In genomic region chr12:104571328-104571727, GRCh38 we compare ENCODE assay signal across 17 cellular contexts.
DNase-seq lines count a peak whose midpoint lies in the region; ATAC-seq and TF ChIP-seq lines count a peak whose summit lies in the region.
"Had no signal": no experiment of that assay in that cellular context is flagged by ENCODE, and none has a peak within 500 bp of the region (broad histone marks: within the 10 kb centered on the region; RNA-seq: fewer than 3 reads in every experiment).

No MANE protein-coding gene starts in this region.

- H3K9me3 ChIP-seq in Peyer's patch = no peaks in the 10 kb centered on the region

- H3K4me3 ChIP-seq in Peyer's patch = no peak overlapping the region
- H3K4me3 ChIP-seq: lung, SK-N-MC, tibial artery had no signal

- peaks cover 0 to 14% (median 1%) of the 10 kb centered on the region in 4 donors for H3K4me1 ChIP-seq in Peyer's patch

- no peak for TF ChIP-seq POLR2A in Peyer's patch (IDR thresholded peaks at IDR 0.05)

- ATAC-seq in HG02981 (IDR thresholded peaks at IDR 0.05; ENCODE audit: unreplicated experiment) (peak; percentile 40), GM19351 (IDR thresholded peaks at IDR 0.05; ENCODE audit: unreplicated experiment) (no peak)
- ATAC-seq in stimulated activated memory B cell treated with anti-CD40 and anti-IgM and Interleukin-4, amounts not matched to agents 10 μg/mL and 1 μg/mL and 100 μg/mL, for 72 hours = peak; percentile 83

- H3K27me3 ChIP-seq in Peyer's patch = no peaks in the 10 kb centered on the region
- H3K27me3 ChIP-seq: tibial artery had no signal

- peaks cover 2% of the 10 kb centered on the region for H3K9me3 Mint-ChIP-seq in T-helper 1 cell treated with Interleukin-12 subunit alpha and Interleukin-12 subunit beta and Interleukin-4 antibody, amounts not matched to agents 30 μg/mL and 1 μg/mL, for 36 hours
- H3K9me3 Mint-ChIP-seq in stimulated activated memory B cell treated with anti-CD40 and anti-IgM and Interleukin-4, amounts not matched to agents 10 μg/mL and 1 μg/mL and 100 μg/mL, for 72 hours = peaks cover 3% of the 10 kb centered on the region

- no peak for DNase-seq in T-helper 1 cell
- peak in 2 of 3 donors; percentile 68 to 74 for DNase-seq in Peyer's patch
- DNase-seq in cerebellar cortex (ENCODE audit: low spot score) = no peak
- no peak for DNase-seq in NCI-H1436 treated with DMSO at 0.1 percent for 48 hours (lab: John Stamatoyannopoulos, UW)
- DNase-seq: anterior cingulate cortex; KBM-7; NCI-H2081; NK-92 treated with Interleukin-12 subunit alpha and Interleukin-12 subunit beta, amount 100 ng/mL, for 24 hours; small intestine; tibial artery had no signal

- H3K36me3 Mint-ChIP-seq in T-helper 1 cell treated with Interleukin-12 subunit alpha and Interleukin-12 subunit beta and Interleukin-4 antibody, amounts not matched to agents 30 μg/mL and 1 μg/mL, for 36 hours (ENCODE audit: low read depth) = peaks cover 34% of the 10 kb centered on the region
- H3K36me3 Mint-ChIP-seq in stimulated activated memory B cell treated with anti-CD40 and anti-IgM and Interleukin-4, amounts not matched to agents 10 μg/mL and 1 μg/mL and 100 μg/mL, for 72 hours = peaks cover 28% of the 10 kb centered on the region

- peak overlapping the region in 1 of 4 donors; percentile 18 for H3K27ac ChIP-seq in Peyer's patch
- H3K27ac ChIP-seq: SK-N-MC, tibial artery had no signal

- TF ChIP-seq CTCF in Peyer's patch (IDR thresholded peaks at IDR 0.05) = no peak

- no peaks in the 10 kb centered on the region for H3K36me3 ChIP-seq in Peyer's patch
- H3K36me3 ChIP-seq: tibial artery had no signal

- H3K27me3 Mint-ChIP-seq in T-helper 1 cell treated with Interleukin-12 subunit alpha and Interleukin-12 subunit beta and Interleukin-4 antibody, amounts not matched to agents 30 μg/mL and 1 μg/mL, for 36 hours (ENCODE audit: low read depth) = no peaks in the 10 kb centered on the region
- H3K27me3 Mint-ChIP-seq in stimulated activated memory B cell treated with anti-CD40 and anti-IgM and Interleukin-4, amounts not matched to agents 10 μg/mL and 1 μg/mL and 100 μg/mL, for 72 hours = no peaks in the 10 kb centered on the region

- H3K4me3 Mint-ChIP-seq in T-helper 1 cell treated with Interleukin-12 subunit alpha and Interleukin-12 subunit beta and Interleukin-4 antibody, amounts not matched to agents 30 μg/mL and 1 μg/mL, for 36 hours = no peak overlapping the region
- peak overlapping the region; percentile 18 for H3K4me3 Mint-ChIP-seq in stimulated activated memory B cell treated with anti-CD40 and anti-IgM and Interleukin-4, amounts not matched to agents 10 μg/mL and 1 μg/mL and 100 μg/mL, for 72 hours
- H3K4me3 Mint-ChIP-seq: activated T-helper 1 cell treated with anti-CD3 and anti-CD28 coated beads, Interleukin-12 subunit alpha, Interleukin-12 subunit beta, Interleukin-2, Interleukin-4 antibody, amounts not matched to agents 30 ng/mL and 10 ng/mL and 1 ng/mL, durations not matched to agents 14 hours and 24 hours and 36 hours had no signal

- H3K27ac Mint-ChIP-seq in T-helper 1 cell treated with Interleukin-12 subunit alpha and Interleukin-12 subunit beta and Interleukin-4 antibody, amounts not matched to agents 30 μg/mL and 1 μg/mL, for 36 hours = peak overlapping the region; percentile 36
- H3K27ac Mint-ChIP-seq in stimulated activated memory B cell treated with anti-CD40 and anti-IgM and Interleukin-4, amounts not matched to agents 10 μg/mL and 1 μg/mL and 100 μg/mL, for 72 hours = peak overlapping the region; percentile 76
- H3K27ac Mint-ChIP-seq: activated T-helper 1 cell treated with anti-CD3 and anti-CD28 coated beads, Interleukin-12 subunit alpha, Interleukin-12 subunit beta, Interleukin-2, Interleukin-4 antibody, amounts not matched to agents 30 ng/mL and 10 ng/mL and 1 ng/mL, durations not matched to agents 14 hours and 24 hours and 36 hours had no signal

- H3K4me1 Mint-ChIP-seq in T-helper 1 cell treated with Interleukin-12 subunit alpha and Interleukin-12 subunit beta and Interleukin-4 antibody, amounts not matched to agents 30 μg/mL and 1 μg/mL, for 36 hours (ENCODE audit: low read depth) = peaks cover 61% of the 10 kb centered on the region
- peaks cover 74% of the 10 kb centered on the region for H3K4me1 Mint-ChIP-seq in stimulated activated memory B cell treated with anti-CD40 and anti-IgM and Interleukin-4, amounts not matched to agents 10 μg/mL and 1 μg/mL and 100 μg/mL, for 72 hours

Comparison
In these comparisons a context has a peak if more than half of its experiments do, and no peak if none do; other contexts are left out.
1. DNase-seq: peak in Peyer's patch (2 of 3); none in T-helper 1 cell (0 of 5), cerebellar cortex (single experiment) and NCI-H1436 treated with DMSO at 0.1 percent for 48 hours (single experiment).